In genomic region chr11:94668240-94668793, GRCh38 we compare ENCODE assay signal across 7 cellular contexts.
"Had no signal": no experiment of that assay in that cellular context is flagged by ENCODE, and none has a peak within 500 bp of the region (broad histone marks: within the 10 kb centered on the region; RNA-seq: fewer than 3 reads in every experiment).

No MANE protein-coding gene starts in this region.

- H3K4me1 Mint-ChIP-seq: IgD-negative memory B cell had no signal

- H3K4me3 Mint-ChIP-seq: IgD-negative memory B cell had no signal

- H3K36me3 Mint-ChIP-seq: IgD-negative memory B cell had no signal

- FAIRE-seq: HTR-8/SVneo had no signal

- H3K4me3 ChIP-seq: GM23248 had no signal

- H2AFZ ChIP-seq: GM23248 had no signal

- H3K9ac ChIP-seq: GM23248 had no signal

- H3K27me3 Mint-ChIP-seq: IgD-negative memory B cell had no signal

- H3K27ac ChIP-seq: GM23248 had no signal

- DNase-seq: GM23248, GOT3, H7, HCEC 1CT, KG1 had no signal
